ENCODE assay signal across 17 cellular contexts in the genomic region with DNA sequence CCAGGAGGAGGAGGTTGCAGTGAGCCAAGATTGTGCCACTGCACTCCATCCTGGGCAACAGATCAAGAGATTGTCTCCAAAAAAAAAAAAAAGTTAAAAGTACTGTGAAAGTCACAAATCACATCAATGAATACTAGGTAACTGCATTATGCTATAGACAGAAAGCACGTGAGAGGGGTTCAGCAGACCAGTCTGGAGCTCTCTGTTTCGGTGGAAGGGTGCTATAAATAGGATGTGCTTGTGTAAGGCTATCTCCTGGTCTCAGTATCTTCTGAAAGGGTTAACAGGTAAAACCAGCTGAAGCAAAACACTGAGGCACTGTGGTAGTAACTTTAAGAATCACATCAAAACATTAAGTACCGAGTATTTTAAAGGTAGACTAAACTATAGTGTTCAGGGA. TPM values are rescaled to one million over a fixed set of nuclear protein-coding genes. Genes with fewer than 3 reads are reported as not detected.
DNase-seq lines count a peak whose midpoint lies in the region; ATAC-seq and TF ChIP-seq lines count a peak whose summit lies in the region.
"Had no signal": no experiment of that assay in that cellular context is flagged by ENCODE, and none has a peak within 500 bp of the region (broad histone marks: within the 10 kb centered on the region; RNA-seq: fewer than 3 reads in every experiment).

No MANE protein-coding gene starts in this region.

- WGBS in heart left ventricle, 4 donors: 44 to 63% (median 50%) methylated on average over 3 of the region's 3 CpGs

- no peaks in the 10 kb centered on the region for H3K27me3 Mint-ChIP-seq in activated CD8-positive, alpha-beta T cell treated with anti-CD3 and anti-CD28 coated beads, Interleukin-2, amount 10 ng/mL, durations not matched to agents 7 days and 5 days (ENCODE audit: low read depth)
- no peaks in the 10 kb centered on the region for H3K27me3 Mint-ChIP-seq in activated CD8-positive, alpha-beta T cell treated with anti-CD3 and anti-CD28 coated beads for 36 hours
- H3K27me3 Mint-ChIP-seq: CD4-positive, alpha-beta T cell had no signal

- H3K4me3 Mint-ChIP-seq in activated CD8-positive, alpha-beta T cell treated with anti-CD3 and anti-CD28 coated beads, Interleukin-2, amount 10 ng/mL, durations not matched to agents 7 days and 5 days: no peak overlapping the region
- H3K4me3 Mint-ChIP-seq in activated CD8-positive, alpha-beta T cell treated with anti-CD3 and anti-CD28 coated beads for 36 hours: no peak overlapping the region
- H3K4me3 Mint-ChIP-seq: CD4-positive, alpha-beta T cell had no signal

- H3K9me3 ChIP-seq in heart left ventricle: no peaks in the 10 kb centered on the region
- H3K9me3 ChIP-seq in MM.1S (replicated peaks; ENCODE audit: insufficient read depth, low read length): no peaks in the 10 kb centered on the region
- H3K9me3 ChIP-seq: A549, Caco-2, HAP-1 had no signal

- intact Hi-C loops in activated CD8-positive, alpha-beta T cell treated with anti-CD3 and anti-CD28 coated beads for 36 hours (cut with micrococcal nuclease): no loop called here
- intact Hi-C loops in heart left ventricle (cut with DNase I) (no loop called here), Right ventricle myocardium inferior (cut with DNase I) (no loop called here)

- TF ChIP-seq CTCF in activated CD8-positive, alpha-beta T cell treated with anti-CD3 and anti-CD28 coated beads for 36 hours (IDR thresholded peaks at IDR 0.05): no peak
- no peak for TF ChIP-seq CTCF in heart left ventricle (IDR thresholded peaks at IDR 0.05)
- TF ChIP-seq CTCF in GM10266 (IDR thresholded peaks at IDR 0.05; ENCODE audit: control insufficient read depth, insufficient read depth, low read depth, missing control alignments): no peak
- no peak for TF ChIP-seq CTCF in MM.1S (IDR thresholded peaks at IDR 0.05; ENCODE audit: low read length)

- H3K27me3 ChIP-seq in heart left ventricle (no peaks in the 10 kb centered on the region), MM.1S (replicated peaks; ENCODE audit: insufficient read depth, low read length) (no peaks in the 10 kb centered on the region)

- peak overlapping the region; percentile 26; the same call in 1 of the 2 replicates for H3K9ac ChIP-seq in MM.1S (ENCODE audit: low read length)
- H3K9ac ChIP-seq: GM23248 had no signal

- no peak for TF ChIP-seq POLR2A in heart left ventricle (IDR thresholded peaks at IDR 0.05)

- no peak overlapping the region for H3K4me3 ChIP-seq in heart left ventricle
- H3K4me3 ChIP-seq in MM.1S (ENCODE audit: low read length): no peak overlapping the region
- H3K4me3 ChIP-seq: A549, GM12878, GM23248, HAP-1 had no signal

- no peak overlapping the region for H2AFZ ChIP-seq in MM.1S (ENCODE audit: low read length)
- H2AFZ ChIP-seq: GM23248 had no signal

- H3F3A ChIP-seq in MM.1S (ENCODE audit: insufficient read depth, low read length): peaks cover 26% of the 10 kb centered on the region

- POLR2A ChIA-PET in activated CD8-positive, alpha-beta T cell treated with anti-CD3 and anti-CD28 coated beads, Interleukin-2, amount 10 ng/mL, durations not matched to agents 7 days and 5 days (lab: Charles Lee): no interaction called here
- POLR2A ChIA-PET in activated CD8-positive, alpha-beta T cell treated with anti-CD3 and anti-CD28 coated beads for 36 hours (lab: Charles Lee): no interaction called here

- no peaks in the 10 kb centered on the region for H3K9me2 ChIP-seq in MM.1S (replicated peaks; ENCODE audit: insufficient read depth, low read length)

- no peak for ATAC-seq in activated CD8-positive, alpha-beta T cell treated with anti-CD3 and anti-CD28 coated beads, Interleukin-2, amount 10 ng/mL, durations not matched to agents 7 days and 5 days
- no peak for ATAC-seq in activated CD8-positive, alpha-beta T cell treated with anti-CD3 and anti-CD28 coated beads for 36 hours
- ATAC-seq in heart left ventricle: no peak
- no peak for ATAC-seq in Right ventricle myocardium inferior
- ATAC-seq: A549, GM12878 had no signal

- H3K79me2 ChIP-seq in MM.1S (ENCODE audit: low read length): peaks cover 3% of the 10 kb centered on the region; the same call in 1 of the 2 replicates

- H3K9me3 Mint-ChIP-seq in activated CD8-positive, alpha-beta T cell treated with anti-CD3 and anti-CD28 coated beads, Interleukin-2, amount 10 ng/mL, durations not matched to agents 7 days and 5 days (ENCODE audit: insufficient read depth): no peaks in the 10 kb centered on the region
- no peaks in the 10 kb centered on the region for H3K9me3 Mint-ChIP-seq in activated CD8-positive, alpha-beta T cell treated with anti-CD3 and anti-CD28 coated beads for 36 hours
- H3K9me3 Mint-ChIP-seq: CD4-positive, alpha-beta T cell had no signal

- H3K27ac ChIP-seq in heart left ventricle (peak overlapping the region in 7 of 12 donors; percentile 3 to 88 (median 54)), MM.1S (ENCODE audit: low read length) (peak overlapping the region; percentile 60; the same call in 1 of the 2 replicates)
- H3K27ac ChIP-seq: 22Rv1, A549, C4-2B, GM23248 had no signal

- H3K4me1 ChIP-seq in heart left ventricle: peaks cover 0 to 66% (median 17%) of the 10 kb centered on the region in 12 donors
- peaks cover 42% of the 10 kb centered on the region for H3K4me1 ChIP-seq in MM.1S (ENCODE audit: low read length)
- H3K4me1 ChIP-seq: A549, Caco-2, HAP-1 had no signal

- CTCF ChIA-PET in activated CD8-positive, alpha-beta T cell treated with anti-CD3 and anti-CD28 coated beads, Interleukin-2, amount 10 ng/mL, durations not matched to agents 7 days and 5 days (lab: Charles Lee): interaction anchor here (1.0 to 1.7 kb wide), 2 partner anchors 14 to 188 kb away, joined by 3 read pairs; no protein-coding TSS in a partner anchor
- CTCF ChIA-PET in activated CD8-positive, alpha-beta T cell treated with anti-CD3 and anti-CD28 coated beads for 36 hours (lab: Charles Lee): interaction anchor here (0.9 to 1.4 kb wide), 2 partner anchors 20 to 133 kb away, joined by 3 to 4 read pairs; no protein-coding TSS in a partner anchor

- H3K4me1 Mint-ChIP-seq in activated CD8-positive, alpha-beta T cell treated with anti-CD3 and anti-CD28 coated beads, Interleukin-2, amount 10 ng/mL, durations not matched to agents 7 days and 5 days (ENCODE audit: low read depth): no peaks in the 10 kb centered on the region
- H3K4me1 Mint-ChIP-seq in activated CD8-positive, alpha-beta T cell treated with anti-CD3 and anti-CD28 coated beads for 36 hours (ENCODE audit: low read depth): no peaks in the 10 kb centered on the region

- H3K36me3 Mint-ChIP-seq in activated CD8-positive, alpha-beta T cell treated with anti-CD3 and anti-CD28 coated beads, Interleukin-2, amount 10 ng/mL, durations not matched to agents 7 days and 5 days (ENCODE audit: low read depth): peaks cover 46% of the 10 kb centered on the region
- peaks cover 37% of the 10 kb centered on the region for H3K36me3 Mint-ChIP-seq in activated CD8-positive, alpha-beta T cell treated with anti-CD3 and anti-CD28 coated beads for 36 hours (ENCODE audit: low read depth)

- DNase-seq in activated CD8-positive, alpha-beta T cell treated with anti-CD3 and anti-CD28 coated beads, Interleukin-2, amount 10 ng/mL, durations not matched to agents 7 days and 5 days: no peak
- no peak for DNase-seq in activated CD8-positive, alpha-beta T cell treated with anti-CD3 and anti-CD28 coated beads for 36 hours
- DNase-seq in heart left ventricle (no peak), Right ventricle myocardium inferior (ENCODE audit: missing footprints) (no peak), GM10266 (ENCODE audit: extremely low spot score) (peak; percentile 17), MM.1S (peak; percentile 77), NOMO-1 (lab: John Stamatoyannopoulos, UW; ENCODE audit: unreplicated experiment in 2 of 2) (no peak), middle frontal gyrus (ENCODE audit: extremely low spot score, low spot score) (no peak)
- DNase-seq: AML-193; Caco-2; CD4-positive, alpha-beta T cell; GM23248 had no signal

- peak overlapping the region; percentile 61 for H3K4me2 ChIP-seq in MM.1S (ENCODE audit: low read depth, low read length)
- H3K4me2 ChIP-seq: A549 had no signal

- H3K27ac Mint-ChIP-seq in activated CD8-positive, alpha-beta T cell treated with anti-CD3 and anti-CD28 coated beads, Interleukin-2, amount 10 ng/mL, durations not matched to agents 7 days and 5 days: peak overlapping the region; percentile 14
- no peak overlapping the region for H3K27ac Mint-ChIP-seq in activated CD8-positive, alpha-beta T cell treated with anti-CD3 and anti-CD28 coated beads for 36 hours
- H3K27ac Mint-ChIP-seq: CD4-positive, alpha-beta T cell had no signal

- H4K20me1 ChIP-seq in MM.1S (ENCODE audit: insufficient read depth, low read length): no peaks in the 10 kb centered on the region

- peaks cover 0 to 87% (median 51%) of the 10 kb centered on the region in 9 donors for H3K36me3 ChIP-seq in heart left ventricle
- no peaks in the 10 kb centered on the region; the same call in 1 of the 2 replicates for H3K36me3 ChIP-seq in MM.1S (replicated peaks; ENCODE audit: insufficient read depth, low read length)

RNA-seq across cellular contexts. Expression of gene EIF4ENIF1, which starts 43.4 kb away (rescaled TPM):
- total RNA-seq in activated CD8-positive, alpha-beta T cell treated with anti-CD3 and anti-CD28 coated beads, Interleukin-2, amount 10 ng/mL, durations not matched to agents 7 days and 5 days: 10 to 100 TPM; 34.6 to 39.3 TPM
- 10 to 100 TPM; 50.3 to 50.5 TPM for total RNA-seq in activated CD8-positive, alpha-beta T cell treated with anti-CD3 and anti-CD28 coated beads for 36 hours
- total RNA-seq in heart left ventricle: 10 to 100 TPM; 12.1 to 31.2 (median 23.8) TPM
- polyA plus RNA-seq in heart left ventricle: 10 to 100 TPM in 1 of 2 donors, 1 to 10 TPM in 1; 8.3 to 13.6 TPM
- total RNA-seq in Right ventricle myocardium inferior: 30.5 TPM

RNA-seq across cellular contexts. Expression of gene DRG1, which starts 46.8 kb away (rescaled TPM):
- 10 to 100 TPM; 84.0 to 91.4 TPM for total RNA-seq in activated CD8-positive, alpha-beta T cell treated with anti-CD3 and anti-CD28 coated beads, Interleukin-2, amount 10 ng/mL, durations not matched to agents 7 days and 5 days
- total RNA-seq in activated CD8-positive, alpha-beta T cell treated with anti-CD3 and anti-CD28 coated beads for 36 hours: 100 to 1,000 TPM; 118 to 130 TPM
- total RNA-seq in heart left ventricle: 10 to 100 TPM; 50.1 to 88.0 (median 55.3) TPM
- 10 to 100 TPM; 63.1 to 94.8 TPM for polyA plus RNA-seq in heart left ventricle
- total RNA-seq in Right ventricle myocardium inferior: 59.3 TPM

RNA-seq across cellular contexts. Expression of gene SFI1, which starts 50.1 kb away (rescaled TPM):
- total RNA-seq in activated CD8-positive, alpha-beta T cell treated with anti-CD3 and anti-CD28 coated beads, Interleukin-2, amount 10 ng/mL, durations not matched to agents 7 days and 5 days: 100 to 1,000 TPM; 136 to 141 TPM
- total RNA-seq in activated CD8-positive, alpha-beta T cell treated with anti-CD3 and anti-CD28 coated beads for 36 hours: 100 to 1,000 TPM; 273 to 274 TPM
- total RNA-seq in heart left ventricle: 10 to 100 TPM in 1 of 9 donors, 1 to 10 TPM in 8; 2.2 to 18.3 (median 6.4) TPM
- 1 to 10 TPM; 4.8 to 8.1 TPM for polyA plus RNA-seq in heart left ventricle
- 6.7 TPM for total RNA-seq in Right ventricle myocardium inferior

Comparison
In these comparisons a context has a peak if more than half of its experiments do, and no peak if none do; other contexts are left out.
1. DNase-seq: peak in GM10266 (single experiment) and MM.1S (single experiment); none in activated CD8-positive, alpha-beta T cell treated with anti-CD3 and anti-CD28 coated beads, Interleukin-2, amount 10 ng/mL, durations not matched to agents 7 days and 5 days (single experiment), activated CD8-positive, alpha-beta T cell treated with anti-CD3 and anti-CD28 coated beads for 36 hours (single experiment), heart left ventricle (0 of 5), Right ventricle myocardium inferior (single experiment), NOMO-1 (0 of 2) and middle frontal gyrus (single experiment).
2. RNA of gene SFI1, which starts 50.1 kb away (total RNA-seq): 273 to 274 TPM in activated CD8-positive, alpha-beta T cell treated with anti-CD3 and anti-CD28 coated beads for 36 hours and 136 to 141 TPM in activated CD8-positive, alpha-beta T cell treated with anti-CD3 and anti-CD28 coated beads, Interleukin-2, amount 10 ng/mL, durations not matched to agents 7 days and 5 days; 6.7 TPM in Right ventricle myocardium inferior (single experiment) and 2.2 to 18.3 TPM in heart left ventricle; every median in the first group is over 4 times any median in the second.